In genomic region chr14:21724115-21724973, GRCh38 we compare ENCODE assay signal across 1 cellular context.
TF ChIP-seq lines count a peak whose summit lies in the region.

No MANE protein-coding gene starts in this region.

TF ChIP-seq in H1, 55 proteins besides CTCF, POLR2A, EP300 and RAD21:
- TF ChIP-seq CTBP2 (IDR thresholded peaks at IDR 0.05; ENCODE audit: borderline replicate concordance, insufficient read depth, insufficient read length, low read length), result no peak
TF ChIP-seq in H1: peak in this region for 0.
